8 cellular contexts compared by ENCODE assay signal in genomic region chr7:108135446-108136190, GRCh38. TPM values are rescaled to one million over a fixed set of nuclear protein-coding genes. Genes with fewer than 3 reads are reported as not detected.
A peak's percentile ranks its signal among the peaks of the same experiment; 100 is the strongest.
DNase-seq lines count a peak whose midpoint lies in the region; ATAC-seq and TF ChIP-seq lines count a peak whose summit lies in the region.

No MANE protein-coding gene starts in this region.

- ATAC-seq in GM19455 (IDR thresholded peaks at IDR 0.05; ENCODE audit: unreplicated experiment) (peak; percentile 95), HG03432 (IDR thresholded peaks at IDR 0.05; ENCODE audit: unreplicated experiment) (peak; percentile 98)

- H3K36me3 ChIP-seq in GM06990 (ENCODE audit: control insufficient read depth, insufficient read depth, low read length) = no peaks in the 10 kb centered on the region

- intact Hi-C loops in activated T-helper 1 cell treated with anti-CD3 and anti-CD28 coated beads, Interleukin-12 subunit alpha, Interleukin-12 subunit beta, Interleukin-2, Interleukin-4 antibody, amounts not matched to agents 30 ng/mL and 10 ng/mL and 1 ng/mL, durations not matched to agents 14 hours and 24 hours and 36 hours (cut with micrococcal nuclease) = loop anchor here (2.0 to 5.0 kb wide), 2 partner anchors 15 to 393 kb away; partner anchors contain the start of gene CBLL1

- no peak for TF ChIP-seq CTCF in GM06990 (IDR thresholded peaks at IDR 0.05; ENCODE audit: insufficient read depth, low read length, poor library complexity, severe bottlenecking)
- no peak for TF ChIP-seq CTCF in type B pancreatic cell (conservative IDR thresholded peaks at IDR 0.05)
- no peak for TF ChIP-seq CTCF in chondrocyte (IDR thresholded peaks at IDR 0.05)

- H3K4me1 Mint-ChIP-seq in activated T-helper 1 cell treated with anti-CD3 and anti-CD28 coated beads, Interleukin-12 subunit alpha, Interleukin-12 subunit beta, Interleukin-2, Interleukin-4 antibody, amounts not matched to agents 30 ng/mL and 10 ng/mL and 1 ng/mL, durations not matched to agents 14 hours and 24 hours and 36 hours (ENCODE audit: low read depth) = peaks cover 27% of the 10 kb centered on the region
- H3K4me1 Mint-ChIP-seq in type B pancreatic cell (ENCODE audit: unreplicated experiment) (no peaks in the 10 kb centered on the region), chondrocyte (ENCODE audit: low read depth) (peaks cover 37% of the 10 kb centered on the region)

- H3K4me3 Mint-ChIP-seq in activated T-helper 1 cell treated with anti-CD3 and anti-CD28 coated beads, Interleukin-12 subunit alpha, Interleukin-12 subunit beta, Interleukin-2, Interleukin-4 antibody, amounts not matched to agents 30 ng/mL and 10 ng/mL and 1 ng/mL, durations not matched to agents 14 hours and 24 hours and 36 hours = no peak overlapping the region
- no peak overlapping the region for H3K4me3 Mint-ChIP-seq in type B pancreatic cell
- H3K4me3 Mint-ChIP-seq in chondrocyte (ENCODE audit: unreplicated experiment) = no peak overlapping the region

- H3K27ac Mint-ChIP-seq in activated T-helper 1 cell treated with anti-CD3 and anti-CD28 coated beads, Interleukin-12 subunit alpha, Interleukin-12 subunit beta, Interleukin-2, Interleukin-4 antibody, amounts not matched to agents 30 ng/mL and 10 ng/mL and 1 ng/mL, durations not matched to agents 14 hours and 24 hours and 36 hours = peak overlapping the region; percentile 84
- H3K27ac Mint-ChIP-seq in type B pancreatic cell (no peak overlapping the region), chondrocyte (ENCODE audit: unreplicated experiment) (no peak overlapping the region)

- H3K4me3 ChIP-seq in GM06990 (replicated peaks; ENCODE audit: low read depth, low read length) = no peak overlapping the region

- H3K27me3 Mint-ChIP-seq in activated T-helper 1 cell treated with anti-CD3 and anti-CD28 coated beads, Interleukin-12 subunit alpha, Interleukin-12 subunit beta, Interleukin-2, Interleukin-4 antibody, amounts not matched to agents 30 ng/mL and 10 ng/mL and 1 ng/mL, durations not matched to agents 14 hours and 24 hours and 36 hours (ENCODE audit: insufficient read depth) = peaks cover 39% of the 10 kb centered on the region
- H3K27me3 Mint-ChIP-seq in type B pancreatic cell = peaks cover 12% of the 10 kb centered on the region
- no peaks in the 10 kb centered on the region for H3K27me3 Mint-ChIP-seq in chondrocyte (ENCODE audit: low read depth)

- no peaks in the 10 kb centered on the region for H3K27me3 ChIP-seq in GM06990 (replicated peaks; ENCODE audit: control insufficient read depth, insufficient read depth, low read length)

- peaks cover 3% of the 10 kb centered on the region for H3K36me3 Mint-ChIP-seq in activated T-helper 1 cell treated with anti-CD3 and anti-CD28 coated beads, Interleukin-12 subunit alpha, Interleukin-12 subunit beta, Interleukin-2, Interleukin-4 antibody, amounts not matched to agents 30 ng/mL and 10 ng/mL and 1 ng/mL, durations not matched to agents 14 hours and 24 hours and 36 hours (ENCODE audit: low read depth)
- H3K36me3 Mint-ChIP-seq in type B pancreatic cell (no peaks in the 10 kb centered on the region), chondrocyte (ENCODE audit: low read depth) (no peaks in the 10 kb centered on the region)

- H3K9me3 Mint-ChIP-seq in activated T-helper 1 cell treated with anti-CD3 and anti-CD28 coated beads, Interleukin-12 subunit alpha, Interleukin-12 subunit beta, Interleukin-2, Interleukin-4 antibody, amounts not matched to agents 30 ng/mL and 10 ng/mL and 1 ng/mL, durations not matched to agents 14 hours and 24 hours and 36 hours = peaks cover 5% of the 10 kb centered on the region
- H3K9me3 Mint-ChIP-seq in type B pancreatic cell = no peaks in the 10 kb centered on the region
- H3K9me3 Mint-ChIP-seq in chondrocyte (ENCODE audit: low read depth) = peaks cover 5% of the 10 kb centered on the region

- DNase-seq in GM06990 (ENCODE audit: extremely low read depth, insufficient read length) = peak; percentile 65
- DNase-seq in activated T-helper 1 cell treated with anti-CD3 and anti-CD28 coated beads, Interleukin-12 subunit alpha, Interleukin-12 subunit beta, Interleukin-2, Interleukin-4 antibody, amounts not matched to agents 30 ng/mL and 10 ng/mL and 1 ng/mL, durations not matched to agents 14 hours and 24 hours and 36 hours (ENCODE audit: low spot score) = peak; percentile 19
- no peak for DNase-seq in type B pancreatic cell (ENCODE audit: extremely low spot score, unreplicated experiment)
- DNase-seq in cortex of kidney (lab: John Stamatoyannopoulos, UW) = no peak
- DNase-seq in chondrocyte (ENCODE audit: low spot score) = no peak
- DNase-seq in activated CD8-positive, alpha-beta memory T cell treated with anti-CD3 and anti-CD28 coated beads, Interleukin-2, amount 50 U/mL, for 48 hours = no peak

RNA-seq across cellular contexts. Expression of gene LAMB4, which starts 5.5 kb away (rescaled TPM):
- total RNA-seq in activated T-helper 1 cell treated with anti-CD3 and anti-CD28 coated beads, Interleukin-12 subunit alpha, Interleukin-12 subunit beta, Interleukin-2, Interleukin-4 antibody, amounts not matched to agents 30 ng/mL and 10 ng/mL and 1 ng/mL, durations not matched to agents 14 hours and 24 hours and 36 hours = not detected in 2 replicates
- total RNA-seq in type B pancreatic cell (ENCODE audit: low replicate concordance) = 0.81 and 1.3 TPM in 2 replicates
- 0.15 TPM in 1 of 3 replicates, not detected in the others for total RNA-seq in chondrocyte

Comparison
In these comparisons a context has a peak if more than half of its experiments do, and no peak if none do; other contexts are left out.
1. DNase-seq: peak in GM06990 (single experiment) and activated T-helper 1 cell treated with anti-CD3 and anti-CD28 coated beads, Interleukin-12 subunit alpha, Interleukin-12 subunit beta, Interleukin-2, Interleukin-4 antibody, amounts not matched to agents 30 ng/mL and 10 ng/mL and 1 ng/mL, durations not matched to agents 14 hours and 24 hours and 36 hours (single experiment); none in type B pancreatic cell (single experiment), cortex of kidney (single experiment), chondrocyte (single experiment) and activated CD8-positive, alpha-beta memory T cell treated with anti-CD3 and anti-CD28 coated beads, Interleukin-2, amount 50 U/mL, for 48 hours (single experiment).